In the genomic region with DNA sequence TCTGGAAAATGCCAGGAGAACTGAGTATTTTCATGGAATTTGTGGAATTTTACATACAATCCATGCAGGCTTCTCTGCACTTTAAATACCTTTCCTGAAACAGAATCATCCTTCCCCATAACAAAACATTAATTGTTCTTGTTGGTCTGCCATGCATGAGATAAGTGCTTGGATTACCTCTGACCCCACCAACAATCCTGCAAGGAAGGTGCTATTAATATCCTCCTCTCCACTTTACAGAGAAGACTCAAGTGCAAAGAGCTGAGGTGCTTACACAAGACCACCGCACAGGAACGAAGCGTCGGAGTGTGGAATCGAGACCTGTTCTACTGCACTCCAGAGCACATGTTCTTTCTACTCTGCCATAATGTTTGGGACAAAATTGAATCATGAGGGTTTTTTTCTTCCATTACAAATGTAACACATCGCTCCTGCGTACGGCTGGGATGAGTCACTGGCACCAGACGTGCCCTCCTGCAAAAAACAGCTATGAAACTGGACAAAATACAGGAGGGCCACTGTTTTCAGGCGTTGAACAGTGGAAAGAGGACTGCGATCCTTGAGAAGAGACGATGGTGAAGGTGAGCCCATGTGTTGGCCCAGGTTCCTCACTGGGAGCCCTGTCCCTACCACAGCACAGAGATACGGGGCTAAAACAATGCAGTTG, we compare ENCODE assay signal across 9 cellular contexts. TPM values are rescaled to one million over a fixed set of nuclear protein-coding genes. Genes with fewer than 3 reads are reported as not detected.
"Had no signal": no experiment of that assay in that cellular context is flagged by ENCODE, and none has a peak within 500 bp of the region (broad histone marks: within the 10 kb centered on the region; RNA-seq: fewer than 3 reads in every experiment).

No MANE protein-coding gene starts in this region.

- H3K27ac ChIP-seq: sigmoid colon had no signal

- H3K4me3 ChIP-seq: sigmoid colon had no signal

- H3K9me3 ChIP-seq: sigmoid colon had no signal

- H3K36me3 ChIP-seq: sigmoid colon had no signal

- H3K4me1 ChIP-seq: sigmoid colon had no signal

- DNase-seq: effector memory CD4-positive, alpha-beta T cell; hypothalamus; sigmoid colon; stimulated activated CD4-positive, alpha-beta T cell treated with anti-CD3 and anti-CD28 coated beads, Interleukin-12 subunit alpha, Interleukin-12 subunit beta, amount 100 ng/mL, for 4 hours; stimulated activated CD4-positive, alpha-beta T cell treated with anti-CD3 and anti-CD28 coated beads, Interleukin-2, amount 100 ng/mL, for 48 hours; stimulated activated naive CD8-positive, alpha-beta T cell treated with anti-CD3 and anti-CD28 coated beads, Interleukin-15, Interleukin-2, amounts not matched to agents 100 U/mL and 50 U/mL, for 24 hours had no signal

RNA-seq across cellular contexts. Expression of gene LRRC4B, which starts 12.9 kb away (rescaled TPM):
- total RNA-seq: glomerular endothelial cell, osteoblast had no signal

RNA-seq across cellular contexts. Expression of gene SYT3, which starts 58.6 kb away (rescaled TPM):
- total RNA-seq: left lobe of liver had no signal
